Comparison of ENCODE assay signal across 8 cellular contexts in the genomic region with DNA sequence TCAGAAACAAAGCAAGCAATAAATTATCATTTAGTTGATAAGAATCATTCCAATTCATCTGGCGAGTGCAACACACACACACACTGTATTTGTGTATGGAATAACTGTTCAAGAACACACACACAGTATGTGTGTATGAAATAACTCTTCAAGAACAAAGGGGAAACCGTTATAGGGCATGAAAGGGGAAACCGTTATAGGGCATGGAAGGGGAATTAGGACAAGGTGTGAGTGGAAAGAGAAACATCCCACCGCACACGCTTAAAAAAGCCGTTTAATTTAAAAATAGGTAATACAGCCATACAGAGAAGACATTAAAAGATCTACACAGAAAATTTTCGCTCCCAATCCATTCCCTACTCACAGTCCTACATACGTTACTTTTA. TPM values are rescaled to one million over a fixed set of nuclear protein-coding genes. Genes with fewer than 3 reads are reported as not detected.
A peak's percentile ranks its signal among the peaks of the same experiment; 100 is the strongest.
DNase-seq lines count a peak whose midpoint lies in the region; ATAC-seq, FAIRE-seq and TF ChIP-seq lines count a peak whose summit lies in the region.

No MANE protein-coding gene starts in this region.

- no peaks in the 10 kb centered on the region for H3K36me3 ChIP-seq in KMS-11 (ENCODE audit: insufficient read depth)

- H3K27ac ChIP-seq in KMS-11 (no peak overlapping the region; the same call in 1 of the 2 replicates), cingulate gyrus (ENCODE audit: low read depth, low read length) (peak overlapping the region; percentile 20)

- H3K4me3 ChIP-seq in KMS-11 (IDR thresholded peaks at IDR 0.05; ENCODE audit: insufficient read depth, low read depth, low read length): no peak overlapping the region

- no peak for ATAC-seq in GM21423 (IDR thresholded peaks at IDR 0.05; ENCODE audit: unreplicated experiment)

- H2AFZ ChIP-seq in KMS-11 (ENCODE audit: low read depth): peak overlapping the region; percentile 34; the same call in 1 of the 2 replicates

- no peak for DNase-seq in GM12892 (ENCODE audit: insufficient read length)
- no peak for DNase-seq in neural crest cell (ENCODE audit: low read depth, low spot score)
- no peak for DNase-seq in stimulated activated naive CD4-positive, alpha-beta T cell treated with Interleukin-2 at 50 U/mL for 16 hours (lab: John Stamatoyannopoulos, UW)
- no peak for DNase-seq in activated effector memory CD4-positive, alpha-beta T cell treated with anti-CD3 and anti-CD28 coated beads, Interleukin-2, amount 50 U/mL, for 16 hours
- DNase-seq in C1 segment of cervical spinal cord (lab: John Stamatoyannopoulos, UW): no peak

- peak overlapping the region; percentile 49 for H3K4me2 ChIP-seq in KMS-11

- H3K9ac ChIP-seq in KMS-11: peak overlapping the region; percentile 73; the same call in 1 of the 2 replicates

- H3K36me3 Mint-ChIP-seq in neural crest cell (ENCODE audit: low read depth): no peaks in the 10 kb centered on the region

- no peaks in the 10 kb centered on the region for H3K9me3 Mint-ChIP-seq in neural crest cell

- TF ChIP-seq CTCF in KMS-11 (conservative IDR thresholded peaks at IDR 0.05; ENCODE audit: low read depth, low read length) (no peak), neural crest cell (conservative IDR thresholded peaks at IDR 0.05) (no peak)

- H3K4me1 Mint-ChIP-seq in neural crest cell: peaks cover 26% of the 10 kb centered on the region

- no peaks in the 10 kb centered on the region for H3K27me3 Mint-ChIP-seq in neural crest cell (ENCODE audit: low read depth)

- peak; percentile 33 for FAIRE-seq in GM12892 (lab: Jason Lieb, UNC)

- H3K79me2 ChIP-seq in KMS-11 (ENCODE audit: insufficient read depth, low read depth): peaks cover 26% of the 10 kb centered on the region

- H3K4me1 ChIP-seq in KMS-11 (ENCODE audit: low read depth, poor library complexity, severe bottlenecking): peaks cover 10% of the 10 kb centered on the region

- no peaks in the 10 kb centered on the region for H3K27me3 ChIP-seq in KMS-11 (ENCODE audit: insufficient read depth, low read depth)

- peak overlapping the region; percentile 78 for H3K27ac Mint-ChIP-seq in neural crest cell (ENCODE audit: unreplicated experiment)

- no peaks in the 10 kb centered on the region for H4K20me1 ChIP-seq in KMS-11 (ENCODE audit: insufficient read depth)

- H3K4me3 Mint-ChIP-seq in neural crest cell: peak overlapping the region; percentile 96

- no peak for TF ChIP-seq POLR2A in GM12892 (IDR thresholded peaks at IDR 0.05; ENCODE audit: low read depth, low read length)

RNA-seq across cellular contexts. Expression of a gene that starts 0.6 kb away (rescaled TPM):
- 38.4 TPM for polyA plus RNA-seq in GM12892 (2012; ENCODE audit: missing spikeins)
- 111 and 115 TPM in 2 replicates for total RNA-seq in neural crest cell

RNA-seq across cellular contexts. Expression of a gene that starts 18.2 kb away (rescaled TPM):
- 72.9 TPM for polyA plus RNA-seq in GM12892 (2012; ENCODE audit: missing spikeins)
- total RNA-seq in neural crest cell: 89.7 and 95.4 TPM in 2 replicates
